ENCODE assay signal across 16 cellular contexts in genomic region chr2:85589166-85589565, GRCh38. TPM values are rescaled to one million over a fixed set of nuclear protein-coding genes. Genes with fewer than 3 reads are reported as not detected.
DNase-seq lines count a peak whose midpoint lies in the region; ATAC-seq and TF ChIP-seq lines count a peak whose summit lies in the region.
"Had no signal": no experiment of that assay in that cellular context is flagged by ENCODE, and none has a peak within 500 bp of the region (broad histone marks: within the 10 kb centered on the region; RNA-seq: fewer than 3 reads in every experiment).

No MANE protein-coding gene starts in this region.

- no peak for ATAC-seq in lower lobe of right lung
- ATAC-seq in GM21529 (IDR thresholded peaks at IDR 0.05; ENCODE audit: unreplicated experiment) = no peak
- ATAC-seq in HG03045 (IDR thresholded peaks at IDR 0.05; ENCODE audit: unreplicated experiment) = no peak
- ATAC-seq: stimulated activated naive CD8-positive, alpha-beta T cell treated with anti-CD3 and anti-CD28 coated beads, Interleukin-15, amount 100 ng/mL, for 72 hours had no signal

- H3K27me3 ChIP-seq in dorsolateral prefrontal cortex (peaks cover 0 to 6% (median 0%) of the 10 kb centered on the region in 45 donors), lower lobe of right lung (ENCODE audit: low read depth) (no peaks in the 10 kb centered on the region), tibial artery (no peaks in the 10 kb centered on the region)

- H3K4me3 ChIP-seq in dorsolateral prefrontal cortex (no peak overlapping the region), lower lobe of right lung (no peak overlapping the region), tibial artery (no peak overlapping the region)

- H3K27ac ChIP-seq in dorsolateral prefrontal cortex (peak overlapping the region in 48 of 59 donors; percentile 3 to 87 (median 66)), lower lobe of right lung (peak overlapping the region; percentile 95), tibial artery (peak overlapping the region; percentile 52 to 64)

- H3K4me1 ChIP-seq in lower lobe of right lung (peaks cover 96% of the 10 kb centered on the region), tibial artery (peaks cover 0 to 69% (median 39%) of the 10 kb centered on the region in 4 donors)

- DNase-seq in dorsolateral prefrontal cortex = no peak
- DNase-seq in lower lobe of right lung = no peak
- DNase-seq in tibial artery = peak in 1 of 2 donors; percentile 58
- no peak for DNase-seq in ecto neural progenitor cell (ENCODE audit: low spot score)
- DNase-seq: activated T-cell treated with anti-CD3 and anti-CD28 coated beads, Interleukin-2, amount 50 U/mL, for 48 hours; CD4-positive, alpha-beta memory T cell; HCEC 1CT; NCI-H1092; OCI-M1; stimulated activated CD4-positive, alpha-beta T cell treated with anti-CD3 and anti-CD28 coated beads, Interleukin-4, amount 100 ng/mL, for 4 hours; stimulated activated naive CD8-positive, alpha-beta T cell treated with anti-CD3 and anti-CD28 coated beads, Interleukin-15, amount 100 ng/mL, for 72 hours; SW 1271 had no signal

- intact Hi-C loops in dorsolateral prefrontal cortex (cut with DNase I) (no loop called here), lower lobe of right lung (cut with DNase I) (no loop called here), tibial artery (cut with DNase I; ENCODE audit: low total_unique reads) (no loop called here)

- TF ChIP-seq CTCF in dorsolateral prefrontal cortex (IDR thresholded peaks at IDR 0.05 in 54 of 56, conservative IDR thresholded peaks at IDR 0.05 in 2 of 56; ENCODE audit: low read depth in 1 of 56, partially characterized antibody in 56 of 56) (no peak), lower lobe of right lung (IDR thresholded peaks at IDR 0.05) (no peak), tibial artery (IDR thresholded peaks at IDR 0.05) (no peak)

- H3K36me3 ChIP-seq in lower lobe of right lung (no peaks in the 10 kb centered on the region), tibial artery (no peaks in the 10 kb centered on the region)

- H3K9me3 ChIP-seq in lower lobe of right lung (no peaks in the 10 kb centered on the region), tibial artery (no peaks in the 10 kb centered on the region)

RNA-seq across cellular contexts. Expression of gene VAMP5, which starts 4.9 kb away (rescaled TPM):
- total RNA-seq in dorsolateral prefrontal cortex = 10 to 100 TPM; 11.2 to 51.3 (median 21.9) TPM
- total RNA-seq in lower lobe of right lung = 87.0 TPM
- total RNA-seq: HT1080, osteocyte had no signal

RNA-seq across cellular contexts. Expression of gene RNF181, which starts 6.4 kb away (rescaled TPM):
- total RNA-seq in dorsolateral prefrontal cortex (10 to 100 TPM; 46.9 to 93.7 (median 73.1) TPM), lower lobe of right lung (89.8 TPM)

RNA-seq across cellular contexts. Expression of gene VAMP8, which starts 11.8 kb away (rescaled TPM):
- total RNA-seq in dorsolateral prefrontal cortex (10 to 100 TPM in 34 of 120 experiments, 1 to 10 TPM in 86; 2.5 to 33.7 (median 7.4) TPM), lower lobe of right lung (272 TPM)

RNA-seq across cellular contexts. Expression of gene TMEM150A, which starts 13.3 kb away (rescaled TPM):
- total RNA-seq in dorsolateral prefrontal cortex (10 to 100 TPM in 78 of 120 experiments, 1 to 10 TPM in 42; 5.8 to 22.7 (median 10.9) TPM), lower lobe of right lung (28.9 TPM)

RNA-seq across cellular contexts. Expression of gene C2orf68, which starts 22.7 kb away (rescaled TPM):
- total RNA-seq in dorsolateral prefrontal cortex (10 to 100 TPM; 10.2 to 50.7 (median 21.9) TPM), lower lobe of right lung (40.6 TPM)
